ENCODE assay signal across 23 cellular contexts in the genomic region with DNA sequence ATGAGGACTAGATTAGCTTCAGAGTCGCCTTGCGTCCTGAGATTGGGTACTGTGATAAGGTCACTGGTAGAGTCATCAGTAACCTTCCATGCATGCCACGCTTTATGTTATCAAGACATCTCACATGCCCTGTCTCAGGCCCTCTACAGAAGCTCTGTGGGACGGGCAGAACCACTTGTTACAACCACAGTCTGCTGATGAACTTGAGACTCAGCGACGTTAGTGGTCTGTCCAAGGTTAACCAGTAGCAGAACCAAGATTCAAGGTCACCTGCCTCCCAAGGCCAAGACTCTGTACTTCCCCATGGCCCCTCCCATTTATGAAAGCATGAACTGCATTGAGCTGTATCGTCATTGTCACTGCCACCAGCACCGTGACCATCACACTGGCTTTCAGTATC. TPM values are rescaled to one million over a fixed set of nuclear protein-coding genes. Genes with fewer than 3 reads are reported as not detected.
DNase-seq lines count a peak whose midpoint lies in the region; ATAC-seq, FAIRE-seq and TF ChIP-seq lines count a peak whose summit lies in the region.
"Had no signal": no experiment of that assay in that cellular context is flagged by ENCODE, and none has a peak within 500 bp of the region (broad histone marks: within the 10 kb centered on the region; RNA-seq: fewer than 3 reads in every experiment).

No MANE protein-coding gene starts in this region.

- H3K9me3 ChIP-seq in BLaER1 treated with 17β-estradiol and CSF1 and Interleukin-3, amounts not matched to agents 10 nM and 100 nM (replicated peaks in 1 of 11) = no peaks in the 10 kb centered on the region
- H3K9me3 ChIP-seq in K562 (replicated peaks; ENCODE audit: control insufficient read depth, insufficient read depth, low read depth, low read length) (no peaks in the 10 kb centered on the region), upper lobe of right lung (no peaks in the 10 kb centered on the region)
- no peaks in the 10 kb centered on the region for H3K9me3 ChIP-seq in naive thymus-derived CD4-positive, alpha-beta T cell (ENCODE audit: control insufficient read depth in 2 of 3, low read length in 3 of 3)
- no peaks in the 10 kb centered on the region for H3K9me3 ChIP-seq in CD8-positive, alpha-beta T cell (ENCODE audit: low read length)
- H3K9me3 ChIP-seq: BE2C, SJCRH30 had no signal

- peaks cover 0 to 42% (median 4%) of the 10 kb centered on the region in 11 experiments; a peak in 11 of 22 replicates for H3K36me3 ChIP-seq in BLaER1 treated with 17β-estradiol and CSF1 and Interleukin-3, amounts not matched to agents 10 nM and 100 nM
- peaks cover 9% of the 10 kb centered on the region; the same call in 1 of the 3 replicates for H3K36me3 ChIP-seq in K562 (ENCODE audit: control insufficient read depth, insufficient read depth, low read length)
- peaks cover 0 to 15% (median 0%) of the 10 kb centered on the region in 3 experiments for H3K36me3 ChIP-seq in naive thymus-derived CD4-positive, alpha-beta T cell (ENCODE audit: control insufficient read depth in 2 of 3, insufficient read depth in 3 of 3, low read length in 3 of 3)
- peaks cover 30% of the 10 kb centered on the region for H3K36me3 ChIP-seq in upper lobe of right lung
- H3K36me3 ChIP-seq in CD8-positive, alpha-beta T cell (ENCODE audit: insufficient read depth, low read length) = no peaks in the 10 kb centered on the region
- H3K36me3 ChIP-seq: BE2C, SJCRH30 had no signal

- H3K27me3 ChIP-seq in BLaER1 treated with 17β-estradiol and CSF1 and Interleukin-3, amounts not matched to agents 10 nM and 100 nM = peaks cover 0 to 41% (median 0%) of the 10 kb centered on the region in 11 experiments; a peak in 5 of 22 replicates
- H3K27me3 ChIP-seq in K562 (ENCODE audit: control insufficient read depth in 2 of 2, insufficient read depth in 2 of 2, low read length in 2 of 2) (no peaks in the 10 kb centered on the region), upper lobe of right lung (no peaks in the 10 kb centered on the region)
- H3K27me3 ChIP-seq in naive thymus-derived CD4-positive, alpha-beta T cell (ENCODE audit: control insufficient read depth in 2 of 2, insufficient read depth in 2 of 2, low read length in 2 of 2) = no peaks in the 10 kb centered on the region
- no peaks in the 10 kb centered on the region for H3K27me3 ChIP-seq in CD8-positive, alpha-beta T cell (ENCODE audit: insufficient read depth, low read length)
- H3K27me3 ChIP-seq: BE2C, SJCRH30 had no signal

- H3K79me2 ChIP-seq in K562 (ENCODE audit: control insufficient read depth, insufficient read depth, low read length) = no peaks in the 10 kb centered on the region

- in situ Hi-C loops in K562 (cut with MboI) = no loop called here

- peak overlapping the region in 6 of 11 experiments; percentile 14 to 77 (median 70); a peak in 9 of 22 replicates for H3K9ac ChIP-seq in BLaER1 treated with 17β-estradiol and CSF1 and Interleukin-3, amounts not matched to agents 10 nM and 100 nM
- no peak overlapping the region for H3K9ac ChIP-seq in K562 (ENCODE audit: insufficient read depth in 1 of 2, low read depth in 2 of 2, low read length in 2 of 2)

- peak; percentile 6 for FAIRE-seq in K562 (lab: Jason Lieb, UNC)
- FAIRE-seq: A204.1, GM19239, H1, RCC 7860 had no signal

- H3K4me1 ChIP-seq in BLaER1 treated with 17β-estradiol and CSF1 and Interleukin-3, amounts not matched to agents 10 nM and 100 nM = peaks cover 29 to 81% (median 57%) of the 10 kb centered on the region in 10 experiments
- H3K4me1 ChIP-seq in K562 (replicated peaks in 1 of 2; ENCODE audit: control insufficient read depth in 2 of 2, insufficient read depth in 2 of 2, low read length in 2 of 2) (peaks cover 12 to 19% of the 10 kb centered on the region in 2 experiments; a peak in 4 of 5 replicates), upper lobe of right lung (no peaks in the 10 kb centered on the region)
- H3K4me1 ChIP-seq in naive thymus-derived CD4-positive, alpha-beta T cell (ENCODE audit: control insufficient read depth in 2 of 2, insufficient read depth in 2 of 2, low read length in 2 of 2) = no peaks in the 10 kb centered on the region
- H3K4me1 ChIP-seq in CD8-positive, alpha-beta T cell (ENCODE audit: insufficient read depth, low read length) = no peaks in the 10 kb centered on the region
- H3K4me1 ChIP-seq: BE2C, SJCRH30 had no signal

- H3K9me3 Mint-ChIP-seq in naive thymus-derived CD4-positive, alpha-beta T cell = peaks cover 0 to 1% (median 0%) of the 10 kb centered on the region in 11 donors
- H3K9me3 Mint-ChIP-seq in CD8-positive, alpha-beta T cell = no peaks in the 10 kb centered on the region
- H3K9me3 Mint-ChIP-seq: CD4-positive, alpha-beta memory T cell had no signal

- TF ChIP-seq CTCF in K562 (IDR thresholded peaks at IDR 0.05 in 2 of 3, conservative IDR thresholded peaks at IDR 0.05 in 1 of 3; ENCODE audit: insufficient read depth in 2 of 3, low read depth in 1 of 3, low read length in 3 of 3) (no peak), upper lobe of right lung (IDR thresholded peaks at IDR 0.05) (no peak)
- TF ChIP-seq CTCF in CD8-positive, alpha-beta T cell (IDR thresholded peaks at IDR 0.05) = no peak

- no TSS peak for BruUV-seq in K562 (replicated peaks; lab: Mats Ljungman, UMichigan)

- no peak for TF ChIP-seq EP300 in K562 (IDR thresholded peaks at IDR 0.05; ENCODE audit: low read length)

- ATAC-seq in K562 (no peak), upper lobe of right lung (no peak), HG03378 (IDR thresholded peaks at IDR 0.05; ENCODE audit: unreplicated experiment) (no peak)
- ATAC-seq in naive thymus-derived CD4-positive, alpha-beta T cell = peak; percentile 24
- no peak for ATAC-seq in CD8-positive, alpha-beta T cell

- DNase-seq in K562 (ENCODE audit: extremely low read depth in 1 of 4, low spot score in 3 of 4) (no peak), upper lobe of right lung (peak; percentile 31), superior temporal gyrus (ENCODE audit: extremely low spot score) (no peak)
- no peak for DNase-seq in naive thymus-derived CD4-positive, alpha-beta T cell
- DNase-seq in CD8-positive, alpha-beta T cell = no peak
- DNase-seq: BE2C; CD4-positive, alpha-beta memory T cell; DMS153; MM.1S; NCI-H1048; NCI-H1436; NCI-H187 treated with DMSO at 0.1 percent for 48 hours; NCI-H2107; NCI-H446 treated with DMSO at 0.1 percent for 48 hours; NCI-H526 treated with DMSO at 0.1 percent for 48 hours; OCI-M1; SJCRH30 had no signal

- H3K4me3 ChIP-seq in BLaER1 treated with 17β-estradiol and CSF1 and Interleukin-3, amounts not matched to agents 10 nM and 100 nM = peak overlapping the region in 4 of 10 experiments; percentile 20 to 60 (median 54); a peak in 5 of 20 replicates
- H3K4me3 ChIP-seq in K562 = no peak overlapping the region
- no peak overlapping the region for H3K4me3 ChIP-seq in naive thymus-derived CD4-positive, alpha-beta T cell (ENCODE audit: low read length)
- H3K4me3 ChIP-seq in upper lobe of right lung = no peak overlapping the region
- H3K4me3 ChIP-seq in CD8-positive, alpha-beta T cell (ENCODE audit: low read depth, low read length) = no peak overlapping the region
- H3K4me3 ChIP-seq: SJCRH30 had no signal

- peak overlapping the region in 7 of 11 experiments; percentile 26 to 81 (median 72); a peak in 9 of 22 replicates for H3K27ac ChIP-seq in BLaER1 treated with 17β-estradiol and CSF1 and Interleukin-3, amounts not matched to agents 10 nM and 100 nM
- H3K27ac ChIP-seq in K562 (ENCODE audit: extremely low read depth, low read depth, low read length) (no peak overlapping the region), upper lobe of right lung (no peak overlapping the region)
- H3K27ac ChIP-seq in naive thymus-derived CD4-positive, alpha-beta T cell (ENCODE audit: low read depth, low read length) = no peak overlapping the region
- H3K27ac ChIP-seq in CD8-positive, alpha-beta T cell (ENCODE audit: low read depth, low read length) = no peak overlapping the region
- H3K27ac ChIP-seq: SJCRH30 had no signal

- H3K4me3 Mint-ChIP-seq in naive thymus-derived CD4-positive, alpha-beta T cell = no peak overlapping the region
- no peak overlapping the region for H3K4me3 Mint-ChIP-seq in CD8-positive, alpha-beta T cell
- H3K4me3 Mint-ChIP-seq: CD4-positive, alpha-beta memory T cell had no signal

- H2AFZ ChIP-seq in K562 (ENCODE audit: low read depth, low read length) = no peak overlapping the region

- H3K27ac Mint-ChIP-seq in naive thymus-derived CD4-positive, alpha-beta T cell = no peak overlapping the region
- H3K27ac Mint-ChIP-seq in CD8-positive, alpha-beta T cell = no peak overlapping the region

- peak overlapping the region; percentile 69 to 97 (median 91) for H3K4me2 ChIP-seq in BLaER1 treated with 17β-estradiol and CSF1 and Interleukin-3, amounts not matched to agents 10 nM and 100 nM
- H3K4me2 ChIP-seq in K562 (ENCODE audit: insufficient read depth, low read length) = no peak overlapping the region

- H3K36me3 Mint-ChIP-seq in naive thymus-derived CD4-positive, alpha-beta T cell = peaks cover 3 to 25% (median 3%) of the 10 kb centered on the region in 5 donors
- H3K36me3 Mint-ChIP-seq in CD8-positive, alpha-beta T cell = peaks cover 33% of the 10 kb centered on the region

- CTCF ChIA-PET in K562 (lab: Yijun Ruan, JAX; ENCODE audit: low intra/inter-chr PET ratio) = no interaction called here
- CTCF ChIA-PET in naive thymus-derived CD4-positive, alpha-beta T cell (lab: Charles Lee) = interaction anchor here (0.6 to 0.8 kb wide), 2 partner anchors 136 to 971 kb away, joined by 3 read pairs; no protein-coding TSS in a partner anchor
- CTCF ChIA-PET in CD8-positive, alpha-beta T cell (lab: Charles Lee) = interaction anchor here (1.0 to 1.4 kb wide), 2 partner anchors 8 to 103 kb away, joined by 3 to 4 read pairs; no protein-coding TSS in a partner anchor

- no peak for TF ChIP-seq POLR2A in K562 (conservative IDR thresholded peaks at IDR 0.05)

- peaks cover 0 to 34% (median 0%) of the 10 kb centered on the region in 11 experiments; a peak in 5 of 22 replicates for H4K20me1 ChIP-seq in BLaER1 treated with 17β-estradiol and CSF1 and Interleukin-3, amounts not matched to agents 10 nM and 100 nM
- no peaks in the 10 kb centered on the region for H4K20me1 ChIP-seq in K562 (replicated peaks; ENCODE audit: control insufficient read depth, insufficient read depth, low read length)

- no peaks in the 10 kb centered on the region for H3K27me3 Mint-ChIP-seq in naive thymus-derived CD4-positive, alpha-beta T cell
- H3K27me3 Mint-ChIP-seq in CD8-positive, alpha-beta T cell (ENCODE audit: low read depth) = no peaks in the 10 kb centered on the region
- H3K27me3 Mint-ChIP-seq: CD4-positive, alpha-beta memory T cell had no signal

- no peaks in the 10 kb centered on the region for H3K9me1 ChIP-seq in K562 (ENCODE audit: control insufficient read depth, insufficient read depth, low read length)

- peaks cover 0 to 6% (median 0%) of the 10 kb centered on the region in 7 donors for H3K4me1 Mint-ChIP-seq in naive thymus-derived CD4-positive, alpha-beta T cell
- H3K4me1 Mint-ChIP-seq in CD8-positive, alpha-beta T cell (ENCODE audit: low read depth) = no peaks in the 10 kb centered on the region

- WGBS in K562 (ENCODE audit: insufficient coverage, low coverage, missing lambda C conversion rate) = 71% methylated on average over 8 of the region's 8 CpGs

- POLR2A ChIA-PET in K562 (lab: Yijun Ruan, JAX) = no interaction called here
- POLR2A ChIA-PET in naive thymus-derived CD4-positive, alpha-beta T cell (lab: Charles Lee) = no interaction called here
- POLR2A ChIA-PET in CD8-positive, alpha-beta T cell (lab: Charles Lee) = interaction anchor here (1.0 kb wide), 1 partner anchor 95 kb away, joined by 3 read pairs; no protein-coding TSS in a partner anchor

- intact Hi-C loops in K562 (cut with micrococcal nuclease) = no loop called here
- intact Hi-C loops in naive thymus-derived CD4-positive, alpha-beta T cell (cut with micrococcal nuclease) = no loop called here
- intact Hi-C loops in upper lobe of right lung (cut with DNase I) = no loop called here
- intact Hi-C loops in CD8-positive, alpha-beta T cell (cut with DNase I, micrococcal nuclease) = no loop called here

- no peak for TF ChIP-seq RAD21 in K562 (CRISPR knock-in tag; conservative IDR thresholded peaks at IDR 0.05 in 1 of 2, IDR thresholded peaks at IDR 0.05 in 1 of 2)

RNA-seq across cellular contexts. Expression of a gene that starts 15.0 kb away (rescaled TPM):
- total RNA-seq in K562 (2011; cell fraction: chromatin; rRNA removed; ENCODE audit: low replicate concordance) = 26.8 and 52.1 TPM in 2 replicates
- 20.3 and 21.5 TPM in 2 replicates for total RNA-seq in K562 (2011; cell fraction: nucleolus; rRNA removed)
- total RNA-seq in K562 (2011; cell fraction: nucleoplasm; rRNA removed) = 22.9 and 30.8 TPM in 2 replicates
- total RNA-seq in K562 (2014; rRNA removed) = 7.2 and 8.5 TPM in 2 replicates
- total RNA-seq in K562 (2014; rRNA removed; fragmentation: Illumina TruSeq; extraction: Trizol) = 1.7 and 3.5 TPM in 2 replicates
- total RNA-seq in K562 (2015; rRNA removed; fragmentation: Illumina TruSeq; extraction: Trizol) = 3.7 and 4.2 TPM in 2 replicates
- total RNA-seq in K562 (2021) = 7.8 and 8.7 TPM in 2 replicates
- 3.2 and 5.0 TPM in 2 replicates for polyA plus RNA-seq in K562 (2011; rRNA removed)
- polyA plus RNA-seq in K562 (2011; cell fraction: cytosol; rRNA removed) = 2.3 and 3.0 TPM in 2 replicates
- 12.8 and 18.1 TPM in 2 replicates for polyA plus RNA-seq in K562 (2011; cell fraction: nucleus; rRNA removed)
- 5.3 and 7.0 TPM in 2 replicates for polyA plus RNA-seq in K562 (2012)
- 4.4 and 6.5 TPM in 2 replicates for polyA plus RNA-seq in K562 (2014; fragmentation: Illumina TruSeq; extraction: Trizol)
- polyA plus RNA-seq in K562 (2014; fragmentation: Nextera tagmentation; extraction: Ambion mirVana) = under 1 TPM; 0.18 to 0.28 TPM
- 5.1 and 6.1 TPM in 2 replicates for polyA plus RNA-seq in K562 (2014; rRNA removed)
- polyA minus RNA-seq in K562 (2011; rRNA and poly(A)+ RNA removed) = 3.7 and 4.7 TPM in 2 replicates
- 3.9 and 4.8 TPM in 2 replicates for polyA minus RNA-seq in K562 (2011; cell fraction: cytosol; rRNA and poly(A)+ RNA removed)
- 5.5 and 5.9 TPM in 2 replicates for polyA minus RNA-seq in K562 (2011; cell fraction: nucleus; rRNA and poly(A)+ RNA removed)
- total RNA-seq in naive thymus-derived CD4-positive, alpha-beta T cell = 10 to 100 TPM in 1 of 5 experiments, 1 to 10 TPM in 4; 4.8 to 10.4 (median 7.5) TPM
- polyA plus RNA-seq in naive thymus-derived CD4-positive, alpha-beta T cell = 1 to 10 TPM; 1.6 to 1.9 TPM
- total RNA-seq in upper lobe of right lung = 22.2 TPM
- 1 to 10 TPM; 3.3 to 4.8 TPM for total RNA-seq in CD8-positive, alpha-beta T cell

RNA-seq across cellular contexts. Expression of a gene that starts 18.4 kb away (rescaled TPM):
- total RNA-seq in K562 (2011; cell fraction: chromatin; rRNA removed; ENCODE audit: low replicate concordance) = 18.7 and 76.7 TPM in 2 replicates
- total RNA-seq in K562 (2011; cell fraction: nucleolus; rRNA removed) = 75.9 and 80.0 TPM in 2 replicates
- 35.8 and 37.1 TPM in 2 replicates for total RNA-seq in K562 (2011; cell fraction: nucleoplasm; rRNA removed)
- total RNA-seq in K562 (2014; rRNA removed) (48.2 and 53.8 TPM in 2 replicates), K562 (2014; rRNA removed; fragmentation: Illumina TruSeq; extraction: Trizol) (1.9 and 3.7 TPM in 2 replicates), K562 (2015; rRNA removed; fragmentation: Illumina TruSeq; extraction: Trizol) (14.6 and 17.4 TPM in 2 replicates), K562 (2021) (49.6 and 49.8 TPM in 2 replicates), upper lobe of right lung (24.1 TPM)
- polyA plus RNA-seq in K562 (2011; rRNA removed) (10.5 and 23.7 TPM in 2 replicates), K562 (2014; fragmentation: Illumina TruSeq; extraction: Trizol) (5.8 and 20.3 TPM in 2 replicates), K562 (2014; fragmentation: Nextera tagmentation; extraction: Ambion mirVana) (under 1 TPM; 0.13 to 0.31 TPM), K562 (2014; rRNA removed) (35.3 and 39.1 TPM in 2 replicates)
- 14.1 and 48.2 TPM in 2 replicates for polyA plus RNA-seq in K562 (2011; cell fraction: cytosol; rRNA removed)
- polyA plus RNA-seq in K562 (2011; cell fraction: nucleus; rRNA removed) = 84.7 and 142 TPM in 2 replicates
- polyA plus RNA-seq in K562 (2012) = 37.7 and 38.8 TPM in 2 replicates
- 3.2 and 7.4 TPM in 2 replicates for polyA minus RNA-seq in K562 (2011; rRNA and poly(A)+ RNA removed)
- polyA minus RNA-seq in K562 (2011; cell fraction: cytosol; rRNA and poly(A)+ RNA removed) = 27.3 and 27.9 TPM in 2 replicates
- polyA minus RNA-seq in K562 (2011; cell fraction: nucleus; rRNA and poly(A)+ RNA removed) = 22.2 and 25.0 TPM in 2 replicates
- 10 to 100 TPM; 24.6 to 45.5 (median 37.0) TPM for total RNA-seq in naive thymus-derived CD4-positive, alpha-beta T cell
- polyA plus RNA-seq in naive thymus-derived CD4-positive, alpha-beta T cell = 10 to 100 TPM; 23.4 to 58.9 TPM
- total RNA-seq in CD8-positive, alpha-beta T cell = 10 to 100 TPM; 18.9 to 20.6 TPM

RNA-seq across cellular contexts. Expression of a gene that starts 54.2 kb away (rescaled TPM):
- total RNA-seq in K562 (2011; cell fraction: chromatin; rRNA removed; ENCODE audit: low replicate concordance) = 0.76 and 4.3 TPM in 2 replicates
- total RNA-seq in K562 (2011; cell fraction: nucleolus; rRNA removed) = 3.6 and 4.7 TPM in 2 replicates
- total RNA-seq in K562 (2011; cell fraction: nucleoplasm; rRNA removed) = 2.0 and 2.1 TPM in 2 replicates
- total RNA-seq in K562 (2014; rRNA removed) (0.49 and 0.73 TPM in 2 replicates), K562 (2014; rRNA removed; fragmentation: Illumina TruSeq; extraction: Trizol) (0.18 and 0.22 TPM in 2 replicates), K562 (2015; rRNA removed; fragmentation: Illumina TruSeq; extraction: Trizol) (0.25 and 0.30 TPM in 2 replicates), K562 (2021) (0.81 and 0.89 TPM in 2 replicates), upper lobe of right lung (35.4 TPM)
- polyA plus RNA-seq in K562 (2011; rRNA removed) (0.86 and 1.2 TPM in 2 replicates), K562 (2014; fragmentation: Illumina TruSeq; extraction: Trizol) (0.24 and 0.39 TPM in 2 replicates), K562 (2014; fragmentation: Nextera tagmentation; extraction: Ambion mirVana) (under 1 TPM in 1 of 2 experiments, not detected in 1; 0.03 TPM), K562 (2014; rRNA removed) (0.25 and 0.28 TPM in 2 replicates)
- 1.4 and 2.5 TPM in 2 replicates for polyA plus RNA-seq in K562 (2011; cell fraction: cytosol; rRNA removed)
- polyA plus RNA-seq in K562 (2011; cell fraction: nucleus; rRNA removed) = 4.7 and 6.5 TPM in 2 replicates
- polyA plus RNA-seq in K562 (2012) = 0.43 and 0.47 TPM in 2 replicates
- 0.45 and 0.49 TPM in 2 replicates for polyA minus RNA-seq in K562 (2011; rRNA and poly(A)+ RNA removed)
- polyA minus RNA-seq in K562 (2011; cell fraction: cytosol; rRNA and poly(A)+ RNA removed) = 0.91 and 1.0 TPM in 2 replicates
- 3.6 and 3.8 TPM in 2 replicates for polyA minus RNA-seq in K562 (2011; cell fraction: nucleus; rRNA and poly(A)+ RNA removed)
- 100 to 1,000 TPM; 114 to 246 (median 151) TPM for total RNA-seq in naive thymus-derived CD4-positive, alpha-beta T cell
- 1 to 10 TPM; 1.2 to 2.3 TPM for polyA plus RNA-seq in naive thymus-derived CD4-positive, alpha-beta T cell
- 100 to 1,000 TPM; 137 to 140 TPM for total RNA-seq in CD8-positive, alpha-beta T cell

RNA-seq across cellular contexts. Expression of a gene that starts 58.0 kb away (rescaled TPM):
- 4.3 and 18.5 TPM in 2 replicates for total RNA-seq in K562 (2011; cell fraction: chromatin; rRNA removed; ENCODE audit: low replicate concordance)
- 13.6 and 17.2 TPM in 2 replicates for total RNA-seq in K562 (2011; cell fraction: nucleolus; rRNA removed)
- 8.4 and 9.7 TPM in 2 replicates for total RNA-seq in K562 (2011; cell fraction: nucleoplasm; rRNA removed)
- 1.4 and 1.5 TPM in 2 replicates for total RNA-seq in K562 (2014; rRNA removed)
- 0.06 and 0.11 TPM in 2 replicates for total RNA-seq in K562 (2014; rRNA removed; fragmentation: Illumina TruSeq; extraction: Trizol)
- 0.62 and 0.79 TPM in 2 replicates for total RNA-seq in K562 (2015; rRNA removed; fragmentation: Illumina TruSeq; extraction: Trizol)
- total RNA-seq in K562 (2021) = 4.9 and 5.5 TPM in 2 replicates
- 1.7 and 4.5 TPM in 2 replicates for polyA plus RNA-seq in K562 (2011; rRNA removed)
- polyA plus RNA-seq in K562 (2011; cell fraction: cytosol; rRNA removed) = 2.7 and 5.1 TPM in 2 replicates
- polyA plus RNA-seq in K562 (2011; cell fraction: nucleus; rRNA removed) = 13.6 and 13.8 TPM in 2 replicates
- polyA plus RNA-seq in K562 (2012) = 3.5 and 7.4 TPM in 2 replicates
- polyA plus RNA-seq in K562 (2014; fragmentation: Illumina TruSeq; extraction: Trizol) = 1.1 and 2.0 TPM in 2 replicates
- under 1 TPM; 0.01 to 0.04 TPM for polyA plus RNA-seq in K562 (2014; fragmentation: Nextera tagmentation; extraction: Ambion mirVana)
- 1.1 and 1.9 TPM in 2 replicates for polyA plus RNA-seq in K562 (2014; rRNA removed)
- polyA minus RNA-seq in K562 (2011; rRNA and poly(A)+ RNA removed) = 0.96 and 1.1 TPM in 2 replicates
- 5.5 and 6.6 TPM in 2 replicates for polyA minus RNA-seq in K562 (2011; cell fraction: cytosol; rRNA and poly(A)+ RNA removed)
- 5.7 and 5.9 TPM in 2 replicates for polyA minus RNA-seq in K562 (2011; cell fraction: nucleus; rRNA and poly(A)+ RNA removed)
- 100 to 1,000 TPM in 1 of 5 experiments, 10 to 100 TPM in 4; 15.9 to 115 (median 23.5) TPM for total RNA-seq in naive thymus-derived CD4-positive, alpha-beta T cell
- polyA plus RNA-seq in naive thymus-derived CD4-positive, alpha-beta T cell = 1 to 10 TPM in 1 of 2 donors, under 1 TPM in 1; 0.53 to 1.6 TPM
- 48.8 TPM for total RNA-seq in upper lobe of right lung
- 10 to 100 TPM in 1 of 2 experiments, 1 to 10 TPM in 1; 8.4 to 10.1 TPM for total RNA-seq in CD8-positive, alpha-beta T cell

Comparison
In these comparisons a context has a peak if more than half of its experiments do, and no peak if none do; other contexts are left out.
1. H3K27ac ChIP-seq: peak in BLaER1 treated with 17β-estradiol and CSF1 and Interleukin-3, amounts not matched to agents 10 nM and 100 nM (7 of 11); none in K562 (single experiment), naive thymus-derived CD4-positive, alpha-beta T cell (single experiment), upper lobe of right lung (single experiment) and CD8-positive, alpha-beta T cell (single experiment).
2. H3K9ac ChIP-seq: peak in BLaER1 treated with 17β-estradiol and CSF1 and Interleukin-3, amounts not matched to agents 10 nM and 100 nM (6 of 11); none in K562 (0 of 2).